Comparison of ENCODE assay signal across 8 cellular contexts in genomic region chr1:23592209-23592905, GRCh38. TPM values are rescaled to one million over a fixed set of nuclear protein-coding genes. Genes with fewer than 3 reads are reported as not detected.
DNase-seq lines count a peak whose midpoint lies in the region; ATAC-seq and TF ChIP-seq lines count a peak whose summit lies in the region.

No MANE protein-coding gene starts in this region.

- no peak overlapping the region for H3K9ac ChIP-seq in smooth muscle cell (ENCODE audit: low read depth)

- peaks cover 34% of the 10 kb centered on the region for H3F3A ChIP-seq in smooth muscle cell (ENCODE audit: low read depth)

- H2AFZ ChIP-seq in smooth muscle cell (ENCODE audit: low read depth): no peak overlapping the region

- peak overlapping the region; percentile 12 for H3K4me3 Mint-ChIP-seq in activated T-cell treated with anti-CD3 and anti-CD28 coated beads, Interleukin-2, amount 50 U/mL, for 4 hours

- no peak for DNase-seq in activated T-cell treated with anti-CD3 and anti-CD28 coated beads, Interleukin-2, amount 50 U/mL, for 4 hours
- DNase-seq in activated T-cell treated with anti-CD3 and anti-CD28 coated beads, Interleukin-2, amount 50 U/mL, for 1 hour: no peak
- peak; percentile 89 for DNase-seq in NCI-H69 (lab: John Stamatoyannopoulos, UW)
- DNase-seq in choroid plexus epithelial cell (ENCODE audit: low read depth): peak; percentile 19
- no peak for DNase-seq in smooth muscle cell (lab: John Stamatoyannopoulos, UW; ENCODE audit: unreplicated experiment)

- WGBS in smooth muscle cell (ENCODE audit: low lambda C conversion rate): 48% methylated on average over 4 of the region's 4 CpGs

- H3K36me3 Mint-ChIP-seq in activated T-cell treated with anti-CD3 and anti-CD28 coated beads, Interleukin-2, amount 50 U/mL, for 4 hours (ENCODE audit: insufficient read depth): no peaks in the 10 kb centered on the region

- no peaks in the 10 kb centered on the region for H3K9me3 ChIP-seq in smooth muscle cell (replicated peaks; ENCODE audit: low read depth)

- H3K4me1 Mint-ChIP-seq in activated T-cell treated with anti-CD3 and anti-CD28 coated beads, Interleukin-2, amount 50 U/mL, for 4 hours (ENCODE audit: low read depth): peaks cover 79% of the 10 kb centered on the region

- no peaks in the 10 kb centered on the region for H3K36me3 ChIP-seq in smooth muscle cell (ENCODE audit: low read depth)

- peaks cover 18% of the 10 kb centered on the region for H3K4me1 ChIP-seq in smooth muscle cell (ENCODE audit: low read depth)

- H3K9me3 Mint-ChIP-seq in activated T-cell treated with anti-CD3 and anti-CD28 coated beads, Interleukin-2, amount 50 U/mL, for 4 hours: no peaks in the 10 kb centered on the region

- no peak for ATAC-seq in activated T-cell treated with anti-CD3 and anti-CD28 coated beads, Interleukin-2, amount 50 U/mL, for 4 hours
- no peak for ATAC-seq in HG03457 (IDR thresholded peaks at IDR 0.05; ENCODE audit: unreplicated experiment)
- no peak for ATAC-seq in HG02981 (IDR thresholded peaks at IDR 0.05; ENCODE audit: unreplicated experiment)
- ATAC-seq in HG02840 (IDR thresholded peaks at IDR 0.05; ENCODE audit: low FRiP score, unreplicated experiment): no peak

- no peaks in the 10 kb centered on the region for H3K79me2 ChIP-seq in smooth muscle cell (ENCODE audit: low read depth)

- no peaks in the 10 kb centered on the region for H3K27me3 Mint-ChIP-seq in activated T-cell treated with anti-CD3 and anti-CD28 coated beads, Interleukin-2, amount 50 U/mL, for 4 hours (ENCODE audit: low read depth)

- TF ChIP-seq CTCF in choroid plexus epithelial cell (conservative IDR thresholded peaks at IDR 0.05; ENCODE audit: low read depth, low read length): no peak
- TF ChIP-seq CTCF in smooth muscle cell (IDR thresholded peaks at IDR 0.05; ENCODE audit: borderline replicate concordance, insufficient read depth, poor library complexity, severe bottlenecking): no peak

- H3K27me3 ChIP-seq in smooth muscle cell (ENCODE audit: low read depth): no peaks in the 10 kb centered on the region

- no peaks in the 10 kb centered on the region for H4K20me1 ChIP-seq in smooth muscle cell (ENCODE audit: low read depth)

- H3K4me3 ChIP-seq in choroid plexus epithelial cell (ENCODE audit: low read depth, low read length): no peak overlapping the region
- no peak overlapping the region for H3K4me3 ChIP-seq in smooth muscle cell

- no peak overlapping the region for H3K4me2 ChIP-seq in smooth muscle cell

- H3K27ac ChIP-seq in smooth muscle cell (ENCODE audit: low read depth): peak overlapping the region; percentile 97

RNA-seq across cellular contexts. Expression of gene ID3, which starts 33.1 kb away (rescaled TPM):
- total RNA-seq in activated T-cell treated with anti-CD3 and anti-CD28 coated beads, Interleukin-2, amount 50 U/mL, for 4 hours: 10 to 100 TPM; 15.1 to 17.1 (median 15.1) TPM
- total RNA-seq in smooth muscle cell: 629 and 752 TPM in 2 replicates
- 929 and 1,018 TPM in 2 replicates for polyA plus RNA-seq in smooth muscle cell

Comparison
In these comparisons a context has a peak if more than half of its experiments do, and no peak if none do; other contexts are left out.
1. DNase-seq: peak in NCI-H69 (single experiment) and choroid plexus epithelial cell (single experiment); none in activated T-cell treated with anti-CD3 and anti-CD28 coated beads, Interleukin-2, amount 50 U/mL, for 4 hours (single experiment), activated T-cell treated with anti-CD3 and anti-CD28 coated beads, Interleukin-2, amount 50 U/mL, for 1 hour (single experiment) and smooth muscle cell (single experiment).
2. RNA of gene ID3, which starts 33.1 kb away (total RNA-seq): 629 to 752 TPM in smooth muscle cell; 15.1 to 17.1 TPM in activated T-cell treated with anti-CD3 and anti-CD28 coated beads, Interleukin-2, amount 50 U/mL, for 4 hours; every median in the first group is over 10 times any median in the second.